Comparison of ENCODE assay signal across 22 cellular contexts in genomic region chr3:21056293-21056692, GRCh38.
"Had no signal": no experiment of that assay in that cellular context is flagged by ENCODE, and none has a peak within 500 bp of the region (broad histone marks: within the 10 kb centered on the region; RNA-seq: fewer than 3 reads in every experiment).

No MANE protein-coding gene starts in this region.

- H3K4me1 ChIP-seq: pancreas, right lobe of liver, suprapubic skin, transverse colon, upper lobe of right lung, uterus had no signal

- H3K4me3 ChIP-seq: lung, pancreas, right lobe of liver, suprapubic skin, transverse colon, upper lobe of right lung, uterus had no signal

- FAIRE-seq: endometrium, frontal cortex, keratinocyte, pancreas, small intestine had no signal

- H3K9me3 ChIP-seq: pancreas, right lobe of liver, suprapubic skin, transverse colon, upper lobe of right lung, uterus had no signal

- H3K27ac ChIP-seq: pancreas, right lobe of liver, suprapubic skin, transverse colon, upper lobe of right lung, uterus had no signal

- ATAC-seq: effector memory CD8-positive, alpha-beta T cell; left ventricle myocardium superior; natural killer cell; pancreas; right lobe of liver; stimulated activated naive CD8-positive, alpha-beta T cell treated with anti-CD3 and anti-CD28 coated beads, Interleukin-15, amount 100 ng/mL, for 72 hours; upper lobe of right lung had no signal

- H3K36me3 ChIP-seq: pancreas, right lobe of liver, suprapubic skin, transverse colon, upper lobe of right lung, uterus had no signal

- H3K27me3 ChIP-seq: pancreas, right lobe of liver, suprapubic skin, transverse colon, upper lobe of right lung, uterus had no signal

- DNase-seq: cortex of kidney; effector memory CD8-positive, alpha-beta T cell; left ventricle myocardium superior; natural killer cell; occipital lobe; pancreas; right lobe of liver; small intestine; stimulated activated CD4-positive, alpha-beta T cell treated with anti-CD3 and anti-CD28 coated beads, Interleukin-12 subunit alpha, Interleukin-12 subunit beta, amount 100 ng/mL, for 4 hours; stimulated activated CD4-positive, alpha-beta T cell treated with anti-CD3 and anti-CD28 coated beads, Interleukin-1b, Interleukin-23, amount 100 ng/mL, for 48 hours; stimulated activated CD4-positive, alpha-beta T cell treated with anti-CD3 and anti-CD28 coated beads, Interleukin-4, amount 100 ng/mL, for 1 hour; stimulated activated CD8-positive, alpha-beta memory T cell treated with anti-CD3 and anti-CD28 coated beads, Interleukin-4, amount 100 ng/mL, for 48 hours; stimulated activated naive CD4-positive, alpha-beta T cell; stimulated activated naive CD8-positive, alpha-beta T cell treated with anti-CD3 and anti-CD28 coated beads, Interleukin-15, amount 100 ng/mL, for 72 hours; transverse colon; upper lobe of right lung; uterus had no signal
